In genomic region chr18:59905686-59906091, GRCh38 we compare ENCODE assay signal across 1 cellular context.
TF ChIP-seq lines count a peak whose summit lies in the region.

No MANE protein-coding gene starts in this region.

TF ChIP-seq in GM23338, 12 proteins besides CTCF, POLR2A, EP300 and RAD21 (continued from another document):
- TF ChIP-seq ZNF462 (CRISPR knock-in tag; IDR thresholded peaks at IDR 0.05), result no peak
- TF ChIP-seq EZH2 (IDR thresholded peaks at IDR 0.05; ENCODE audit: low read depth, unreplicated experiment), result no peak
- TF ChIP-seq ZNF331 (CRISPR knock-in tag; IDR thresholded peaks at IDR 0.05; ENCODE audit: low read depth), result no peak
- no peak for TF ChIP-seq JUNB (IDR thresholded peaks at IDR 0.05; ENCODE audit: unreplicated experiment)
- no peak for TF ChIP-seq NANOG (IDR thresholded peaks at IDR 0.05; ENCODE audit: borderline replicate concordance)
- TF ChIP-seq, protein P1, sequence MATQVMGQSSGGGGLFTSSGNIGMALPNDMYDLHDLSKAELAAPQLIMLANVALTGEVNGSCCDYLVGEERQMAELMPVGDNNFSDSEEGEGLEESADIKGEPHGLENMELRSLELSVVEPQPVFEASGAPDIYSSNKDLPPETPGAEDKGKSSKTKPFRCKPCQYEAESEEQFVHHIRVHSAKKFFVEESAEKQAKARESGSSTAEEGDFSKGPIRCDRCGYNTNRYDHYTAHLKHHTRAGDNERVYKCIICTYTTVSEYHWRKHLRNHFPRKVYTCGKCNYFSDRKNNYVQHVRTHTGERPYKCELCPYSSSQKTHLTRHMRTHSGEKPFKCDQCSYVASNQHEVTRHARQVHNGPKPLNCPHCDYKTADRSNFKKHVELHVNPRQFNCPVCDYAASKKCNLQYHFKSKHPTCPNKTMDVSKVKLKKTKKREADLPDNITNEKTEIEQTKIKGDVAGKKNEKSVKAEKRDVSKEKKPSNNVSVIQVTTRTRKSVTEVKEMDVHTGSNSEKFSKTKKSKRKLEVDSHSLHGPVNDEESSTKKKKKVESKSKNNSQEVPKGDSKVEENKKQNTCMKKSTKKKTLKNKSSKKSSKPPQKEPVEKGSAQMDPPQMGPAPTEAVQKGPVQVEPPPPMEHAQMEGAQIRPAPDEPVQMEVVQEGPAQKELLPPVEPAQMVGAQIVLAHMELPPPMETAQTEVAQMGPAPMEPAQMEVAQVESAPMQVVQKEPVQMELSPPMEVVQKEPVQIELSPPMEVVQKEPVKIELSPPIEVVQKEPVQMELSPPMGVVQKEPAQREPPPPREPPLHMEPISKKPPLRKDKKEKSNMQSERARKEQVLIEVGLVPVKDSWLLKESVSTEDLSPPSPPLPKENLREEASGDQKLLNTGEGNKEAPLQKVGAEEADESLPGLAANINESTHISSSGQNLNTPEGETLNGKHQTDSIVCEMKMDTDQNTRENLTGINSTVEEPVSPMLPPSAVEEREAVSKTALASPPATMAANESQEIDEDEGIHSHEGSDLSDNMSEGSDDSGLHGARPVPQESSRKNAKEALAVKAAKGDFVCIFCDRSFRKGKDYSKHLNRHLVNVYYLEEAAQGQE (IDR thresholded peaks at IDR 0.05; ENCODE audit: unreplicated experiment), result no peak
- TF ChIP-seq CREB1 (CRISPR knock-in tag; IDR thresholded peaks at IDR 0.05; ENCODE audit: low read depth), result no peak
- TF ChIP-seq POLR2AphosphoS5 (IDR thresholded peaks at IDR 0.05; ENCODE audit: low read depth), result no peak
- no peak for TF ChIP-seq EZH2phosphoT487 (IDR thresholded peaks at IDR 0.05; ENCODE audit: unreplicated experiment)
- no peak for TF ChIP-seq ZNF114 (CRISPR knock-in tag; IDR thresholded peaks at IDR 0.05)
- TF ChIP-seq, protein P2, sequence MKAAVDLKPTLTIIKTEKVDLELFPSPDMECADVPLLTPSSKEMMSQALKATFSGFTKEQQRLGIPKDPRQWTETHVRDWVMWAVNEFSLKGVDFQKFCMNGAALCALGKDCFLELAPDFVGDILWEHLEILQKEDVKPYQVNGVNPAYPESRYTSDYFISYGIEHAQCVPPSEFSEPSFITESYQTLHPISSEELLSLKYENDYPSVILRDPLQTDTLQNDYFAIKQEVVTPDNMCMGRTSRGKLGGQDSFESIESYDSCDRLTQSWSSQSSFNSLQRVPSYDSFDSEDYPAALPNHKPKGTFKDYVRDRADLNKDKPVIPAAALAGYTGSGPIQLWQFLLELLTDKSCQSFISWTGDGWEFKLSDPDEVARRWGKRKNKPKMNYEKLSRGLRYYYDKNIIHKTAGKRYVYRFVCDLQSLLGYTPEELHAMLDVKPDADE (IDR thresholded peaks at IDR 0.05), result no peak
